Comparison of ENCODE assay signal across 30 cellular contexts in genomic region chr18:44915213-44915612, GRCh38.
"Had no signal": no experiment of that assay in that cellular context is flagged by ENCODE, and none has a peak within 500 bp of the region (broad histone marks: within the 10 kb centered on the region; RNA-seq: fewer than 3 reads in every experiment).

No MANE protein-coding gene starts in this region.

- H3K27ac Mint-ChIP-seq: activated CD4-positive, alpha-beta memory T cell treated with anti-CD3 and anti-CD28 coated beads, Interleukin-2, amount 10 ng/mL, durations not matched to agents 7 days and 5 days; activated CD4-positive, alpha-beta T cell treated with anti-CD3 and anti-CD28 coated beads, Interleukin-2, amount 10 ng/mL, durations not matched to agents 7 days and 5 days; activated naive CD4-positive, alpha-beta T cell treated with anti-CD3 and anti-CD28 coated beads, Interleukin-2, amount 10 ng/mL, durations not matched to agents 7 days and 5 days; activated naive CD8-positive, alpha-beta T cell treated with anti-CD3 and anti-CD28 coated beads, Interleukin-2, amount 10 ng/mL, durations not matched to agents 7 days and 5 days; activated T-cell treated with anti-CD3 and anti-CD28 coated beads, Interleukin-2, amount 50 U/mL, for 24 hours; mesothelial cell of epicardium; stimulated activated effector memory CD8-positive, alpha-beta T cell treated with anti-CD3 and anti-CD28 coated beads, Interleukin-12 subunit alpha, Interleukin-12 subunit beta, amount 100 ng/mL, for 72 hours; stimulated activated naive CD8-positive, alpha-beta T cell treated with anti-CD3 and anti-CD28 coated beads, Interleukin-15, Interleukin-2, amounts not matched to agents 100 ng/mL and 50 ng/mL, for 24 hours had no signal

- H3K36me3 Mint-ChIP-seq: activated naive CD4-positive, alpha-beta T cell treated with anti-CD3 and anti-CD28 coated beads, Interleukin-2, amount 10 ng/mL, durations not matched to agents 7 days and 5 days; activated naive CD8-positive, alpha-beta T cell treated with anti-CD3 and anti-CD28 coated beads, Interleukin-2, amount 10 ng/mL, durations not matched to agents 7 days and 5 days; mesothelial cell of epicardium; stimulated activated effector memory CD8-positive, alpha-beta T cell treated with anti-CD3 and anti-CD28 coated beads, Interleukin-12 subunit alpha, Interleukin-12 subunit beta, amount 100 ng/mL, for 72 hours had no signal

- H3K4me1 ChIP-seq: colonic mucosa, prostate gland had no signal

- H3K9me3 ChIP-seq: colonic mucosa, pancreas, prostate gland, upper lobe of left lung had no signal

- H3K27ac ChIP-seq: colonic mucosa had no signal

- H3K4me3 Mint-ChIP-seq: activated CD4-positive, alpha-beta memory T cell treated with anti-CD3 and anti-CD28 coated beads, Interleukin-2, amount 10 ng/mL, durations not matched to agents 7 days and 5 days; activated CD4-positive, alpha-beta T cell treated with anti-CD3 and anti-CD28 coated beads, Interleukin-2, amount 10 ng/mL, durations not matched to agents 7 days and 5 days; activated naive CD4-positive, alpha-beta T cell treated with anti-CD3 and anti-CD28 coated beads, Interleukin-2, amount 10 ng/mL, durations not matched to agents 7 days and 5 days; activated naive CD8-positive, alpha-beta T cell treated with anti-CD3 and anti-CD28 coated beads, Interleukin-2, amount 10 ng/mL, durations not matched to agents 7 days and 5 days; activated T-cell treated with anti-CD3 and anti-CD28 coated beads, Interleukin-2, amount 50 U/mL, for 24 hours; mesothelial cell of epicardium; naive B cell; stimulated activated effector memory CD8-positive, alpha-beta T cell treated with anti-CD3 and anti-CD28 coated beads, Interleukin-12 subunit alpha, Interleukin-12 subunit beta, amount 100 ng/mL, for 72 hours; stimulated activated naive CD8-positive, alpha-beta T cell treated with anti-CD3 and anti-CD28 coated beads, Interleukin-15, Interleukin-2, amounts not matched to agents 100 ng/mL and 50 ng/mL, for 24 hours had no signal

- H3K4me1 Mint-ChIP-seq: activated CD4-positive, alpha-beta T cell treated with anti-CD3 and anti-CD28 coated beads, Interleukin-2, amount 10 ng/mL, durations not matched to agents 7 days and 5 days; activated naive CD4-positive, alpha-beta T cell treated with anti-CD3 and anti-CD28 coated beads, Interleukin-2, amount 10 ng/mL, durations not matched to agents 7 days and 5 days; activated naive CD8-positive, alpha-beta T cell treated with anti-CD3 and anti-CD28 coated beads, Interleukin-2, amount 10 ng/mL, durations not matched to agents 7 days and 5 days; mesothelial cell of epicardium had no signal

- H3K36me3 ChIP-seq: colonic mucosa, pancreas, prostate gland, upper lobe of left lung had no signal

- DNase-seq: activated CD4-positive, alpha-beta memory T cell treated with anti-CD3 and anti-CD28 coated beads, Interleukin-2, amount 10 ng/mL, durations not matched to agents 7 days and 5 days; activated CD4-positive, alpha-beta T cell treated with anti-CD3 and anti-CD28 coated beads, Interleukin-2, amount 10 ng/mL, durations not matched to agents 7 days and 5 days; activated CD4-positive, CD25-positive, alpha-beta regulatory T cell treated with anti-CD3 and anti-CD28 coated beads, Interleukin-2, amount 50 U/mL, for 72 hours; activated CD8-positive, alpha-beta memory T cell treated with anti-CD3 and anti-CD28 coated beads, Interleukin-2, amount 50 U/mL, for 48 hours; activated gamma-delta T cell; activated naive CD4-positive, alpha-beta T cell treated with anti-CD3 and anti-CD28 coated beads, Interleukin-2, amount 10 ng/mL, durations not matched to agents 7 days and 5 days; activated naive CD8-positive, alpha-beta T cell treated with anti-CD3 and anti-CD28 coated beads, Interleukin-2, amount 10 ng/mL, durations not matched to agents 7 days and 5 days; activated T-cell treated with anti-CD3 and anti-CD28 coated beads, Interleukin-2, amount 50 U/mL, for 24 hours; colonic mucosa; dorsolateral prefrontal cortex; effector memory CD4-positive, alpha-beta T cell; erythroblast; foreskin melanocyte; hippocampal formation; kidney; naive B cell; nucleus accumbens; pancreas; retina; small intestine; stimulated activated CD4-positive, alpha-beta T cell treated with anti-CD3 and anti-CD28 coated beads, Interleukin-4, amount 100 ng/mL, for 24 hours; substantia nigra; T-helper 2 cell; upper lobe of left lung had no signal

- H3K27me3 ChIP-seq: colonic mucosa, dorsolateral prefrontal cortex, pancreas, upper lobe of left lung had no signal

- H3K4me3 ChIP-seq: colonic mucosa, dorsolateral prefrontal cortex, pancreas, prostate gland, upper lobe of left lung had no signal

- H3K9me3 Mint-ChIP-seq: activated CD4-positive, alpha-beta memory T cell treated with anti-CD3 and anti-CD28 coated beads, Interleukin-2, amount 10 ng/mL, durations not matched to agents 7 days and 5 days; activated CD4-positive, alpha-beta T cell treated with anti-CD3 and anti-CD28 coated beads, Interleukin-2, amount 10 ng/mL, durations not matched to agents 7 days and 5 days; activated naive CD4-positive, alpha-beta T cell treated with anti-CD3 and anti-CD28 coated beads, Interleukin-2, amount 10 ng/mL, durations not matched to agents 7 days and 5 days; activated T-cell treated with anti-CD3 and anti-CD28 coated beads, Interleukin-2, amount 50 U/mL, for 24 hours; mesothelial cell of epicardium; naive B cell; stimulated activated effector memory CD8-positive, alpha-beta T cell treated with anti-CD3 and anti-CD28 coated beads, Interleukin-12 subunit alpha, Interleukin-12 subunit beta, amount 100 ng/mL, for 72 hours had no signal

- ATAC-seq: pancreas; sciatic nerve; SK-N-SH treated with all-trans-retinoic acid at 6 μM for 48 hours; stimulated activated effector memory CD8-positive, alpha-beta T cell treated with anti-CD3 and anti-CD28 coated beads, Interleukin-12 subunit alpha, Interleukin-12 subunit beta, amount 100 ng/mL, for 72 hours had no signal

- H3K27me3 Mint-ChIP-seq: naive B cell; stimulated activated naive CD8-positive, alpha-beta T cell treated with anti-CD3 and anti-CD28 coated beads, Interleukin-15, Interleukin-2, amounts not matched to agents 100 ng/mL and 50 ng/mL, for 24 hours had no signal
